Comparison of ENCODE assay signal across 14 cellular contexts in genomic region chr16:57303910-57304168, GRCh38. TPM values are rescaled to one million over a fixed set of nuclear protein-coding genes. Genes with fewer than 3 reads are reported as not detected.
DNase-seq lines count a peak whose midpoint lies in the region; ATAC-seq, FAIRE-seq and TF ChIP-seq lines count a peak whose summit lies in the region.
"Had no signal": no experiment of that assay in that cellular context is flagged by ENCODE, and none has a peak within 500 bp of the region (broad histone marks: within the 10 kb centered on the region; RNA-seq: fewer than 3 reads in every experiment).

No MANE protein-coding gene starts in this region.

- no peak overlapping the region for H3K4me3 ChIP-seq in A549
- peak overlapping the region; percentile 5; the same call in 1 of the 2 replicates for H3K4me3 ChIP-seq in OCI-LY3 (ENCODE audit: low read length)
- no peak overlapping the region for H3K4me3 ChIP-seq in gastroesophageal sphincter
- no peak overlapping the region for H3K4me3 ChIP-seq in prostate gland
- no peak overlapping the region for H3K4me3 ChIP-seq in adrenal gland

- no peak; a peak in 1 of 5 replicates for TF ChIP-seq EP300 in A549 (IDR thresholded peaks at IDR 0.05)
- no peak for TF ChIP-seq EP300 in gastroesophageal sphincter (IDR thresholded peaks at IDR 0.05)

- no peaks in the 10 kb centered on the region for H4K20me1 ChIP-seq in OCI-LY3 (ENCODE audit: insufficient read depth, low read length)

- peak overlapping the region; percentile 22 to 81; a peak in 5 of 6 replicates for H3K27ac ChIP-seq in A549
- H3K27ac ChIP-seq in OCI-LY3 (ENCODE audit: low read length) = peak overlapping the region; percentile 42
- H3K27ac ChIP-seq in gastroesophageal sphincter = peak overlapping the region; percentile 50 to 88 (median 86)
- H3K27ac ChIP-seq in prostate gland = peak overlapping the region; percentile 57 to 58
- H3K27ac ChIP-seq in adrenal gland = peak overlapping the region in 1 of 5 donors; percentile 79

- no peak for DNase-seq in A549 (ENCODE audit: low read depth in 1 of 2, low spot score in 1 of 2)
- DNase-seq in prostate gland (ENCODE audit: low spot score) = no peak
- DNase-seq in superior temporal gyrus (ENCODE audit: extremely low spot score) = no peak
- no peak for DNase-seq in adrenal gland
- no peak for DNase-seq in medulla oblongata (ENCODE audit: extremely low spot score)
- DNase-seq: activated CD4-positive, alpha-beta T cell treated with anti-CD3 and anti-CD28 coated beads for 48 hours; activated T-cell treated with anti-CD3 and anti-CD28 coated beads, Interleukin-2, amount 50 U/mL, for 48 hours; amygdala; effector memory CD4-positive, alpha-beta T cell; NCI-H1105 had no signal

- H3K9ac ChIP-seq in OCI-LY3 (ENCODE audit: low read length) = peak overlapping the region; percentile 47; the same call in 1 of the 2 replicates

- CTCF ChIA-PET in A549 (lab: Yijun Ruan, JAX) = interaction anchor here (0.8 to 18.6 kb wide), 7 partner anchors 13 to 219 kb away, joined by 3 to 709 read pairs (median 4); no protein-coding TSS in a partner anchor

- TF ChIP-seq CTCF in A549 (IDR thresholded peaks at IDR 0.05) (no peak), OCI-LY3 (IDR thresholded peaks at IDR 0.05; ENCODE audit: low read depth, low read length) (no peak), gastroesophageal sphincter (IDR thresholded peaks at IDR 0.05) (no peak), prostate gland (IDR thresholded peaks at IDR 0.05) (no peak), adrenal gland (IDR thresholded peaks at IDR 0.05) (no peak)

- intact Hi-C loops in prostate gland (cut with DNase I) (loop anchor here (1.0 to 5.0 kb wide), 2 partner anchors 68 to 233 kb away; partner anchors contain the start of genes CCDC102A and CX3CL1), adrenal gland (cut with DNase I) (loop anchor here (2.0 to 10.0 kb wide), 3 partner anchors 111 to 213 kb away; no protein-coding TSS in a partner anchor)

- H3K4me2 ChIP-seq in A549 = peak overlapping the region; percentile 29
- H3K4me2 ChIP-seq in OCI-LY3 (ENCODE audit: low read length) = peak overlapping the region; percentile 55

- FAIRE-seq in A549 (lab: Jason Lieb, UNC) = no peak
- FAIRE-seq: frontal cortex had no signal

- peak overlapping the region; percentile 27 for H2AFZ ChIP-seq in OCI-LY3 (ENCODE audit: low read depth, low read length)

- peaks cover 19% of the 10 kb centered on the region for H3K4me1 ChIP-seq in A549
- H3K4me1 ChIP-seq in OCI-LY3 (ENCODE audit: low read length) = peaks cover 39% of the 10 kb centered on the region
- H3K4me1 ChIP-seq in gastroesophageal sphincter = peaks cover 5 to 46% (median 16%) of the 10 kb centered on the region in 3 donors
- no peaks in the 10 kb centered on the region for H3K4me1 ChIP-seq in prostate gland (replicated peaks)
- H3K4me1 ChIP-seq in adrenal gland (replicated peaks in 1 of 2) = peaks cover 3 to 11% of the 10 kb centered on the region in 2 donors

- POLR2A ChIA-PET in A549 (lab: Yijun Ruan, JAX) = interaction anchor here (0.8 to 1.7 kb wide), 3 partner anchors 9 to 158 kb away, joined by 3 to 9 read pairs (median 3); partner anchors contain the start of gene POLR2C

- H3K79me2 ChIP-seq in OCI-LY3 (ENCODE audit: low read length) = no peaks in the 10 kb centered on the region

- no peaks in the 10 kb centered on the region for H3K9me3 ChIP-seq in A549
- H3K9me3 ChIP-seq in OCI-LY3 (ENCODE audit: insufficient read depth, low read length) = no peaks in the 10 kb centered on the region
- H3K9me3 ChIP-seq in gastroesophageal sphincter = no peaks in the 10 kb centered on the region
- H3K9me3 ChIP-seq in prostate gland = no peaks in the 10 kb centered on the region
- no peaks in the 10 kb centered on the region for H3K9me3 ChIP-seq in adrenal gland (replicated peaks in 1 of 3)

- ATAC-seq in A549 (no peak), gastroesophageal sphincter (no peak), GM18498 (IDR thresholded peaks at IDR 0.05; ENCODE audit: unreplicated experiment) (no peak)

- TF ChIP-seq RAD21 in A549 (conservative IDR thresholded peaks at IDR 0.05 in 1 of 2, IDR thresholded peaks at IDR 0.05 in 1 of 2) = no peak

- WGBS in A549 (ENCODE audit: missing lambda C conversion rate) = 78% methylated on average over 4 of the region's 4 CpGs
- WGBS in gastroesophageal sphincter (ENCODE audit: low coverage in 1 of 2), 2 donors = no CpG with 5 or more reads among the region's 4 CpGs
- 92% methylated on average over 4 of the region's 4 CpGs for WGBS in prostate gland
- 80 to 94% (median 87%) methylated on average over 3 to 4 of the region's 4 CpGs for WGBS in adrenal gland, 4 donors

- H3K36me3 ChIP-seq in OCI-LY3 (replicated peaks; ENCODE audit: low read depth, low read length) (no peaks in the 10 kb centered on the region), gastroesophageal sphincter (no peaks in the 10 kb centered on the region), prostate gland (no peaks in the 10 kb centered on the region), adrenal gland (replicated peaks in 1 of 2) (no peaks in the 10 kb centered on the region)

- H3K27me3 ChIP-seq in OCI-LY3 (ENCODE audit: low read depth, low read length) = peaks cover 6% of the 10 kb centered on the region; the same call in 1 of the 2 replicates
- no peaks in the 10 kb centered on the region for H3K27me3 ChIP-seq in gastroesophageal sphincter
- no peaks in the 10 kb centered on the region for H3K27me3 ChIP-seq in prostate gland (replicated peaks; ENCODE audit: insufficient read depth)
- H3K27me3 ChIP-seq in adrenal gland = no peaks in the 10 kb centered on the region

- no peak for TF ChIP-seq POLR2A in A549 (IDR thresholded peaks at IDR 0.05; ENCODE audit: low read length)
- TF ChIP-seq POLR2A in gastroesophageal sphincter (IDR thresholded peaks at IDR 0.05) = no peak
- no peak for TF ChIP-seq POLR2A in prostate gland (IDR thresholded peaks at IDR 0.05)
- TF ChIP-seq POLR2A in adrenal gland (IDR thresholded peaks at IDR 0.05) = no peak

TF ChIP-seq in A549, 52 proteins besides CTCF, POLR2A, EP300 and RAD21 (continues in another document):
- TF ChIP-seq HOXB13 (CRISPR knock-in tag; IDR thresholded peaks at IDR 0.05; ENCODE audit: low read depth) (no peak), ZSCAN20 (CRISPR knock-in tag; IDR thresholded peaks at IDR 0.05) (no peak), NR3C1 (IDR thresholded peaks at IDR 0.05) (no peak), HEYL (CRISPR knock-in tag; IDR thresholded peaks at IDR 0.05) (no peak), PBX3 (IDR thresholded peaks at IDR 0.05) (no peak), CBX8 (IDR thresholded peaks at IDR 0.05) (no peak), NFE2L2 (conservative IDR thresholded peaks at IDR 0.05; ENCODE audit: low read length) (no peak), ZFP36 (IDR thresholded peaks at IDR 0.05; ENCODE audit: borderline replicate concordance, partially characterized antibody) (no peak), HES2 (IDR thresholded peaks at IDR 0.05) (no peak), CBX2 (IDR thresholded peaks at IDR 0.05; ENCODE audit: borderline replicate concordance, low read depth) (no peak), RARB (CRISPR knock-in tag; IDR thresholded peaks at IDR 0.05) (no peak)

RNA-seq across cellular contexts. Expression of gene PLLP, which starts 19.4 kb away (rescaled TPM):
- polyA plus RNA-seq in A549 (2011; rRNA removed) = 3.3 and 3.7 TPM in 2 replicates
- polyA plus RNA-seq in A549 (2012; cell fraction: cytosol; rRNA removed) = 3.3 and 4.2 TPM in 2 replicates
- 3.0 and 3.1 TPM in 2 replicates for polyA plus RNA-seq in A549 (2012; cell fraction: nucleus; rRNA removed)
- polyA plus RNA-seq in A549 (2017; fragmentation: RNase III; extraction: RNeasy Plus Mini Kit Qiagen cat#74134 plus additional on column Dnase treatment) = 1.5 to 1.9 TPM (median 1.8 TPM) in 3 replicates
- polyA minus RNA-seq in A549 (2011; rRNA and poly(A)+ RNA removed) = 5.1 and 8.3 TPM in 2 replicates
- total RNA-seq in gastroesophageal sphincter = 10 to 100 TPM in 1 of 4 donors, 1 to 10 TPM in 3; 1.7 to 11.4 (median 5.4) TPM
- total RNA-seq in prostate gland = 10 to 100 TPM; 28.6 to 52.5 TPM
- total RNA-seq in adrenal gland = 1 to 10 TPM; 1.0 to 10.0 (median 2.7) TPM
- polyA plus RNA-seq in adrenal gland = 1 to 10 TPM; 1.5 to 7.0 (median 2.7) TPM

RNA-seq across cellular contexts. Expression of gene CCL22, which starts 54.7 kb away (rescaled TPM):
- polyA plus RNA-seq in A549 (2011; rRNA removed) (not detected in 2 replicates), A549 (2017; fragmentation: RNase III; extraction: RNeasy Plus Mini Kit Qiagen cat#74134 plus additional on column Dnase treatment) (not detected in 3 replicates), adrenal gland (1 to 10 TPM in 1 of 3 donors, under 1 TPM in 2; 0.03 to 2.6 (median 0.08) TPM)
- not detected in 2 replicates for polyA plus RNA-seq in A549 (2012; cell fraction: cytosol; rRNA removed)
- not detected in 2 replicates for polyA plus RNA-seq in A549 (2012; cell fraction: nucleus; rRNA removed)
- not detected in 2 replicates for polyA minus RNA-seq in A549 (2011; rRNA and poly(A)+ RNA removed)
- total RNA-seq in gastroesophageal sphincter (not detected), prostate gland (under 1 TPM in 1 of 2 donors, not detected in 1; 0.51 TPM), adrenal gland (1 to 10 TPM in 1 of 8 donors, under 1 TPM in 4, not detected in 3; 0.14 to 1.0 (median 0.25) TPM)
- total RNA-seq: frontal cortex had no signal

RNA-seq across cellular contexts. Expression of gene ARL2BP, which starts 58.8 kb away (rescaled TPM):
- polyA plus RNA-seq in A549 (2011; rRNA removed) = 117 and 126 TPM in 2 replicates
- 49.9 and 58.2 TPM in 2 replicates for polyA plus RNA-seq in A549 (2012; cell fraction: cytosol; rRNA removed)
- 20.2 and 31.0 TPM in 2 replicates for polyA plus RNA-seq in A549 (2012; cell fraction: nucleus; rRNA removed)
- polyA plus RNA-seq in A549 (2017; fragmentation: RNase III; extraction: RNeasy Plus Mini Kit Qiagen cat#74134 plus additional on column Dnase treatment) = 64.0 to 68.7 TPM (median 67.0 TPM) in 3 replicates
- polyA minus RNA-seq in A549 (2011; rRNA and poly(A)+ RNA removed) = 48.8 and 54.9 TPM in 2 replicates
- total RNA-seq in gastroesophageal sphincter = 10 to 100 TPM; 52.5 to 82.2 (median 75.8) TPM
- total RNA-seq in prostate gland = 10 to 100 TPM; 62.3 to 81.4 TPM
- total RNA-seq in adrenal gland = 10 to 100 TPM; 47.9 to 88.7 (median 57.9) TPM
- 100 to 1,000 TPM in 1 of 3 donors, 10 to 100 TPM in 2; 32.6 to 136 (median 35.2) TPM for polyA plus RNA-seq in adrenal gland
